8 cellular contexts compared by ENCODE assay signal in the genomic region with DNA sequence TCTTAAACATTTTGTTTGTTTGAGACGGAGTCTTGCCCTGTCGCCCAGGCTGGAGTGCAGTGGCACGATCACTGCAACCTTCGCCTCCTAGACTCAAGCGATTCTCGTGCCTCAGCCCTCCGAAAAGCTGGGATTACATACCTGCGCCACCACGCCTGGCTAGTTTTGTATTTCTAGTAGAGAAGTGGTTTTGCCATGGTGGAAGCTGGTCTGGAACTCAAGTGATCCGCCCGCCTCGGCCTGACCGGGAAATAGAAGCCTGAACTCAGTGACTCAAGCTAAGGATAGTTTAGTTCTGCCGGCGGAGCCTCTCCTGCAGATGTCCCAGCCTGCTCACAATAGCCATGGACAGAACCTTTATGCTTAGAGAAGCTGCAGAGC. TPM values are rescaled to one million over a fixed set of nuclear protein-coding genes. Genes with fewer than 3 reads are reported as not detected.
DNase-seq lines count a peak whose midpoint lies in the region; ATAC-seq and TF ChIP-seq lines count a peak whose summit lies in the region.

No MANE protein-coding gene starts in this region.

- H3K27me3 ChIP-seq in upper lobe of right lung = no peaks in the 10 kb centered on the region

- no peak for TF ChIP-seq CTCF in fibroblast of the aortic adventitia (IDR thresholded peaks at IDR 0.05; ENCODE audit: insufficient read depth, low read length)
- no peak for TF ChIP-seq CTCF in upper lobe of right lung (IDR thresholded peaks at IDR 0.05)

- peaks cover 50% of the 10 kb centered on the region for H3K4me1 Mint-ChIP-seq in activated T-cell treated with anti-CD3 and anti-CD28 coated beads, Interleukin-2, amount 50 U/mL, for 4 hours (ENCODE audit: low read depth)
- peaks cover 26 to 32% of the 10 kb centered on the region in 2 donors for H3K4me1 Mint-ChIP-seq in natural killer cell treated with Interleukin-12 subunit alpha and Interleukin-12 subunit beta and Interleukin-15 and Interleukin-18, amount 100 ng/mL, for 72 hours (ENCODE audit: low read depth in 2 of 2)

- H3K9me3 ChIP-seq in upper lobe of right lung = no peaks in the 10 kb centered on the region

- DNase-seq in activated gamma-delta T cell treated with Interleukin-2 at 50 U/mL for 16 hours = peak; percentile 5
- no peak for DNase-seq in activated gamma-delta T cell (lab: John Stamatoyannopoulos, UW)
- peak; percentile 13 for DNase-seq in NCI-H1417 treated with DMSO at 0.1 percent for 48 hours (lab: John Stamatoyannopoulos, UW)
- DNase-seq in activated T-cell treated with anti-CD3 and anti-CD28 coated beads, Interleukin-2, amount 50 U/mL, for 4 hours = peak; percentile 5
- DNase-seq in fibroblast of the aortic adventitia (ENCODE audit: low read depth) = peak; percentile 66
- no peak for DNase-seq in natural killer cell treated with Interleukin-12 subunit alpha and Interleukin-12 subunit beta and Interleukin-15 and Interleukin-18, amount 100 ng/mL, for 72 hours (ENCODE audit: low spot score)
- peak; percentile 78 for DNase-seq in upper lobe of right lung

- H3K27ac Mint-ChIP-seq in natural killer cell treated with Interleukin-12 subunit alpha and Interleukin-12 subunit beta and Interleukin-15 and Interleukin-18, amount 100 ng/mL, for 72 hours = peak overlapping the region; percentile 87 to 95

- H3K27ac ChIP-seq in upper lobe of right lung = peak overlapping the region; percentile 97

- no peaks in the 10 kb centered on the region for H3K9me3 Mint-ChIP-seq in activated T-cell treated with anti-CD3 and anti-CD28 coated beads, Interleukin-2, amount 50 U/mL, for 4 hours
- no peaks in the 10 kb centered on the region for H3K9me3 Mint-ChIP-seq in natural killer cell treated with Interleukin-12 subunit alpha and Interleukin-12 subunit beta and Interleukin-15 and Interleukin-18, amount 100 ng/mL, for 72 hours

- H3K4me3 Mint-ChIP-seq in activated T-cell treated with anti-CD3 and anti-CD28 coated beads, Interleukin-2, amount 50 U/mL, for 4 hours = peak overlapping the region; percentile 100
- peak overlapping the region; percentile 96 for H3K4me3 Mint-ChIP-seq in natural killer cell treated with Interleukin-12 subunit alpha and Interleukin-12 subunit beta and Interleukin-15 and Interleukin-18, amount 100 ng/mL, for 72 hours

- intact Hi-C loops in upper lobe of right lung (cut with DNase I) = no loop called here

- peaks cover 28% of the 10 kb centered on the region for H3K4me1 ChIP-seq in upper lobe of right lung

- no peaks in the 10 kb centered on the region for H3K27me3 Mint-ChIP-seq in activated T-cell treated with anti-CD3 and anti-CD28 coated beads, Interleukin-2, amount 50 U/mL, for 4 hours (ENCODE audit: low read depth)
- no peaks in the 10 kb centered on the region for H3K27me3 Mint-ChIP-seq in natural killer cell treated with Interleukin-12 subunit alpha and Interleukin-12 subunit beta and Interleukin-15 and Interleukin-18, amount 100 ng/mL, for 72 hours

- peaks cover 30% of the 10 kb centered on the region for H3K36me3 ChIP-seq in upper lobe of right lung

- ATAC-seq in HG02588 (IDR thresholded peaks at IDR 0.05; ENCODE audit: unreplicated experiment) (peak; percentile 12), upper lobe of right lung (peak; percentile 57)
- ATAC-seq in activated T-cell treated with anti-CD3 and anti-CD28 coated beads, Interleukin-2, amount 50 U/mL, for 4 hours = peak; percentile 24 to 36
- ATAC-seq in natural killer cell treated with Interleukin-12 subunit alpha and Interleukin-12 subunit beta and Interleukin-15 and Interleukin-18, amount 100 ng/mL, for 72 hours = peak; percentile 20 to 31

- H3K36me3 Mint-ChIP-seq in activated T-cell treated with anti-CD3 and anti-CD28 coated beads, Interleukin-2, amount 50 U/mL, for 4 hours (ENCODE audit: insufficient read depth) = peaks cover 9% of the 10 kb centered on the region
- H3K36me3 Mint-ChIP-seq in natural killer cell treated with Interleukin-12 subunit alpha and Interleukin-12 subunit beta and Interleukin-15 and Interleukin-18, amount 100 ng/mL, for 72 hours = no peaks in the 10 kb centered on the region

- H3K4me3 ChIP-seq in fibroblast of the aortic adventitia (ENCODE audit: low read depth, low read length) = peak overlapping the region; percentile 93
- peak overlapping the region; percentile 84 for H3K4me3 ChIP-seq in upper lobe of right lung

RNA-seq across cellular contexts. Expression of a gene that starts 53.0 kb away (rescaled TPM):
- total RNA-seq in activated T-cell treated with anti-CD3 and anti-CD28 coated beads, Interleukin-2, amount 50 U/mL, for 4 hours = 1 to 10 TPM; 5.6 to 7.0 (median 6.8) TPM
- total RNA-seq in fibroblast of the aortic adventitia (ENCODE audit: low replicate concordance) (11.2 and 14.0 TPM in 2 replicates), upper lobe of right lung (17.1 TPM)
- total RNA-seq in natural killer cell treated with Interleukin-12 subunit alpha and Interleukin-12 subunit beta and Interleukin-15 and Interleukin-18, amount 100 ng/mL, for 72 hours = 10 to 100 TPM; 10.5 to 13.4 TPM

Comparison
In these comparisons a context has a peak if more than half of its experiments do, and no peak if none do; other contexts are left out.
1. DNase-seq: peak in activated gamma-delta T cell treated with Interleukin-2 at 50 U/mL for 16 hours (single experiment), NCI-H1417 treated with DMSO at 0.1 percent for 48 hours (single experiment), activated T-cell treated with anti-CD3 and anti-CD28 coated beads, Interleukin-2, amount 50 U/mL, for 4 hours (single experiment), fibroblast of the aortic adventitia (single experiment) and upper lobe of right lung (single experiment); none in activated gamma-delta T cell (single experiment) and natural killer cell treated with Interleukin-12 subunit alpha and Interleukin-12 subunit beta and Interleukin-15 and Interleukin-18, amount 100 ng/mL, for 72 hours (single experiment).
2. Peak in every context shown above with its lines, with median percentiles within 50 percentile points of each other: ATAC-seq.